15 cellular contexts compared by ENCODE assay signal in genomic region chr7:80287400-80288174, GRCh38.
"Had no signal": no experiment of that assay in that cellular context is flagged by ENCODE, and none has a peak within 500 bp of the region (broad histone marks: within the 10 kb centered on the region; RNA-seq: fewer than 3 reads in every experiment).

No MANE protein-coding gene starts in this region.

- DNase-seq: activated CD4-positive, alpha-beta memory T cell treated with anti-CD3 and anti-CD28 coated beads for 36 hours; activated CD8-positive, alpha-beta memory T cell treated with anti-CD3 and anti-CD28 coated beads, Interleukin-2, amount 10 ng/mL, durations not matched to agents 7 days and 5 days; activated T-cell treated with anti-CD3 and anti-CD28 coated beads, Interleukin-2, amount 50 U/mL, for 24 hours; amniotic stem cell; cortex of kidney; effector CD8-positive, alpha-beta T cell; glutamatergic neuron; hypothalamus; pancreas; stimulated activated CD4-positive, alpha-beta T cell treated with anti-CD3 and anti-CD28 coated beads, Interleukin-15, amount 100 ng/mL, for 24 hours; stimulated activated CD4-positive, alpha-beta T cell treated with anti-CD3 and anti-CD28 coated beads, Interleukin-4, amount 100 ng/mL, for 24 hours; stimulated activated naive CD4-positive, alpha-beta T cell treated with Interleukin-2 at 50 U/mL for 16 hours; T-helper 1 cell had no signal

- ATAC-seq: activated CD8-positive, alpha-beta memory T cell treated with anti-CD3 and anti-CD28 coated beads, Interleukin-2, amount 10 ng/mL, durations not matched to agents 7 days and 5 days; pancreas had no signal

- H3K27ac ChIP-seq: foreskin keratinocyte, pancreas, VCaP had no signal

- H3K4me3 ChIP-seq: pancreas had no signal

- H3K9me3 ChIP-seq: pancreas had no signal

- H3K36me3 ChIP-seq: pancreas had no signal

- H3K4me1 ChIP-seq: foreskin keratinocyte had no signal

- H3K27me3 ChIP-seq: foreskin keratinocyte, pancreas had no signal
